8 cellular contexts compared by ENCODE assay signal in genomic region chr11:65861533-65862183, GRCh38. TPM values are rescaled to one million over a fixed set of nuclear protein-coding genes. Genes with fewer than 3 reads are reported as not detected.
DNase-seq lines count a peak whose midpoint lies in the region; ATAC-seq and TF ChIP-seq lines count a peak whose summit lies in the region.

No MANE protein-coding gene starts in this region.

- peaks cover 13 to 36% (median 23%) of the 10 kb centered on the region in 4 donors for H3K36me3 ChIP-seq in liver (ENCODE audit: control insufficient read depth in 4 of 4, insufficient read depth in 3 of 4, low read depth in 1 of 4, low read length in 3 of 4)
- peaks cover 50% of the 10 kb centered on the region for H3K36me3 ChIP-seq in thymus (ENCODE audit: control insufficient read depth, insufficient read depth)

- no peak for TF ChIP-seq CTCF in astrocyte of the spinal cord (IDR thresholded peaks at IDR 0.05; ENCODE audit: low read depth, low read length)
- TF ChIP-seq CTCF in liver (IDR thresholded peaks at IDR 0.05; ENCODE audit: low read depth, low read length, missing input control), result no peak

- TF ChIP-seq RAD21 in liver (IDR thresholded peaks at IDR 0.05), result no peak

- peak overlapping the region; percentile 70 to 84 for H3K9ac ChIP-seq in liver (ENCODE audit: low read depth in 1 of 2, low read length in 2 of 2)

- H3K27me3 ChIP-seq in liver (ENCODE audit: control insufficient read depth in 4 of 4, insufficient read depth in 4 of 4, low read length in 3 of 4), result no peaks in the 10 kb centered on the region
- no peaks in the 10 kb centered on the region for H3K27me3 ChIP-seq in thymus (ENCODE audit: control insufficient read depth, insufficient read depth)

- no peak overlapping the region for H3K27ac ChIP-seq in liver (ENCODE audit: low read depth in 1 of 2, low read length in 2 of 2)
- H3K27ac ChIP-seq in thymus (ENCODE audit: low read depth), result no peak overlapping the region

- H3K9me3 ChIP-seq in liver (ENCODE audit: control insufficient read depth in 4 of 4, low read length in 3 of 4), result no peaks in the 10 kb centered on the region
- H3K9me3 ChIP-seq in thymus (ENCODE audit: control insufficient read depth), result no peaks in the 10 kb centered on the region

- 92% methylated on average over 13 of the region's 13 CpGs for WGBS in liver
- 96% methylated on average over 13 of the region's 13 CpGs for WGBS in thymus

- peak; percentile 52 for DNase-seq in activated CD8-positive, alpha-beta memory T cell treated with anti-CD3 and anti-CD28 coated beads, Interleukin-2, amount 50 U/mL, for 48 hours
- no peak for DNase-seq in activated CD8-positive, alpha-beta memory T cell treated with anti-CD3 and anti-CD28 coated beads for 24 hours
- DNase-seq in astrocyte of the spinal cord (ENCODE audit: low read depth, low spot score) (no peak), NCI-H2081 treated with DMSO at 0.1 percent for 48 hours (lab: John Stamatoyannopoulos, UW) (no peak), mucosa of gallbladder (ENCODE audit: low spot score) (no peak)

- H3K4me1 ChIP-seq in liver (ENCODE audit: control insufficient read depth in 4 of 4, insufficient read depth in 4 of 4, low read length in 3 of 4) (peaks cover 9 to 32% (median 22%) of the 10 kb centered on the region in 4 donors), thymus (ENCODE audit: control insufficient read depth, insufficient read depth, low read length) (peaks cover 10% of the 10 kb centered on the region)

- no peak for ATAC-seq in HG02571 (IDR thresholded peaks at IDR 0.05; ENCODE audit: unreplicated experiment)

- H3K4me3 ChIP-seq in astrocyte of the spinal cord (ENCODE audit: low read depth, low read length) (peak overlapping the region; percentile 95), liver (ENCODE audit: low read depth in 1 of 3, low read length in 3 of 3) (peak overlapping the region in 2 of 3 donors; percentile 59 to 84), thymus (ENCODE audit: low read length) (peak overlapping the region; percentile 75)

- in situ Hi-C loops in astrocyte of the spinal cord (cut with HindIII; ENCODE audit: low sequenced_read_pairs), result no loop called here

TF ChIP-seq in liver, 16 proteins besides CTCF, POLR2A, EP300 and RAD21:
- TF ChIP-seq JUND (IDR thresholded peaks at IDR 0.05) (no peak), REST (IDR thresholded peaks at IDR 0.05) (no peak), HNF4A (conservative IDR thresholded peaks at IDR 0.05) (no peak)
TF ChIP-seq in liver: peak in this region for 0.

RNA-seq across cellular contexts. Expression of gene MUS81, which starts 1.4 kb away (rescaled TPM):
- total RNA-seq in liver (10 to 100 TPM; 20.2 to 24.7 TPM), mucosa of gallbladder (63.1 TPM)
- polyA plus RNA-seq in liver (10 to 100 TPM; 11.0 to 12.9 TPM), thymus (127 TPM)

RNA-seq across cellular contexts. Expression of gene CFL1, which starts 3.7 kb away (rescaled TPM):
- total RNA-seq in liver (100 to 1,000 TPM; 184 to 186 TPM), mucosa of gallbladder (692 TPM)
- polyA plus RNA-seq in liver (100 to 1,000 TPM; 377 to 498 TPM), thymus (673 TPM)

RNA-seq across cellular contexts. Expression of gene EFEMP2, which starts 10.9 kb away (rescaled TPM):
- total RNA-seq in liver, result 1 to 10 TPM; 5.0 to 5.2 TPM
- polyA plus RNA-seq in liver, result 10 to 100 TPM in 1 of 2 donors, 1 to 10 TPM in 1; 5.5 to 10.7 TPM
- polyA plus RNA-seq in thymus, result 41.8 TPM
- 86.5 TPM for total RNA-seq in mucosa of gallbladder

RNA-seq across cellular contexts. Expression of gene CTSW, which starts 18.0 kb away (rescaled TPM):
- total RNA-seq in liver, result 1 to 10 TPM; 1.3 to 2.9 TPM
- polyA plus RNA-seq in liver, result 1 to 10 TPM; 2.0 to 2.2 TPM
- polyA plus RNA-seq in thymus, result 4.2 TPM
- 2.7 TPM for total RNA-seq in mucosa of gallbladder

RNA-seq across cellular contexts. Expression of gene FIBP, which starts 26.6 kb away (rescaled TPM):
- total RNA-seq in liver (10 to 100 TPM; 23.7 to 45.4 TPM), mucosa of gallbladder (55.1 TPM)
- polyA plus RNA-seq in liver (10 to 100 TPM; 27.2 to 30.9 TPM), thymus (70.9 TPM)

Comparison
In these comparisons a context has a peak if more than half of its experiments do, and no peak if none do; other contexts are left out.
1. RNA of gene EFEMP2, which starts 10.9 kb away (total RNA-seq): 86.5 TPM in mucosa of gallbladder (single experiment); 5.0 to 5.2 TPM in liver; every median in the first group is over 10 times any median in the second.
2. Peak in every context shown above with its lines, with median percentiles within 50 percentile points of each other: H3K4me3 ChIP-seq.